Comparison of ENCODE assay signal across 16 cellular contexts in genomic region chr14:51871846-51872245, GRCh38. TPM values are rescaled to one million over a fixed set of nuclear protein-coding genes. Genes with fewer than 3 reads are reported as not detected.
DNase-seq lines count a peak whose midpoint lies in the region; ATAC-seq lines count a peak whose summit lies in the region.
"Had no signal": no experiment of that assay in that cellular context is flagged by ENCODE, and none has a peak within 500 bp of the region (broad histone marks: within the 10 kb centered on the region; RNA-seq: fewer than 3 reads in every experiment).

No MANE protein-coding gene starts in this region.

- ATAC-seq in naive B cell (ENCODE audit: low read depth in 2 of 2), result no peak
- ATAC-seq in GM19324 (IDR thresholded peaks at IDR 0.05; ENCODE audit: low FRiP score, unreplicated experiment), result no peak
- ATAC-seq in GM21825 (IDR thresholded peaks at IDR 0.05; ENCODE audit: unreplicated experiment), result no peak
- ATAC-seq: left cardiac atrium, WTC11 had no signal

- peak overlapping the region; percentile 30 for H3K27ac Mint-ChIP-seq in activated CD4-positive, alpha-beta memory T cell treated with anti-CD3 and anti-CD28 coated beads for 36 hours
- peak overlapping the region; percentile 2 to 88 (median 77) for H3K27ac Mint-ChIP-seq in naive B cell
- H3K27ac Mint-ChIP-seq: WTC11 had no signal

- H3K36me3 Mint-ChIP-seq in activated CD4-positive, alpha-beta memory T cell treated with anti-CD3 and anti-CD28 coated beads for 36 hours, result peaks cover 14% of the 10 kb centered on the region
- H3K36me3 Mint-ChIP-seq in naive B cell, result peaks cover 0 to 4% of the 10 kb centered on the region in 2 donors
- H3K36me3 Mint-ChIP-seq: WTC11 had no signal

- DNase-seq in NCI-H1417 (lab: John Stamatoyannopoulos, UW), result peak in 2 of 3 experiments; percentile 30 to 59
- no peak for DNase-seq in NCI-H1417 treated with DMSO at 0.1 percent for 48 hours (lab: John Stamatoyannopoulos, UW)
- DNase-seq in DMS53 treated with DMSO at 0.1 percent for 48 hours (lab: John Stamatoyannopoulos, UW; ENCODE audit: unreplicated experiment), result peak; percentile 1
- DNase-seq in activated CD4-positive, alpha-beta memory T cell treated with anti-CD3 and anti-CD28 coated beads for 36 hours, result no peak
- no peak for DNase-seq in naive B cell
- no peak for DNase-seq in NK-92 (lab: John Stamatoyannopoulos, UW; ENCODE audit: unreplicated experiment)
- DNase-seq: esophagus squamous epithelium; left cardiac atrium; NCI-H1694 treated with DMSO at 0.1 percent for 48 hours; stimulated activated CD4-positive, alpha-beta T cell treated with anti-CD3 and anti-CD28 coated beads, Interleukin-12 subunit alpha, Interleukin-12 subunit beta, amount 100 ng/mL, for 4 hours; substantia nigra; SW 1271 had no signal

- CTCF ChIA-PET in activated CD4-positive, alpha-beta memory T cell treated with anti-CD3 and anti-CD28 coated beads for 36 hours (lab: Charles Lee), result interaction anchor here (0.7 to 1.9 kb wide), 2 partner anchors 23 to 107 kb away, joined by 3 to 4 read pairs; no protein-coding TSS in a partner anchor

- POLR2A ChIA-PET in activated CD4-positive, alpha-beta memory T cell treated with anti-CD3 and anti-CD28 coated beads for 36 hours (lab: Charles Lee), result interaction anchor here (1.2 to 2.7 kb wide), 2 partner anchors 25 to 44 kb away, joined by 3 to 17 read pairs; no protein-coding TSS in a partner anchor

- H3K27me3 Mint-ChIP-seq in activated CD4-positive, alpha-beta memory T cell treated with anti-CD3 and anti-CD28 coated beads for 36 hours, result no peaks in the 10 kb centered on the region
- no peaks in the 10 kb centered on the region for H3K27me3 Mint-ChIP-seq in naive B cell

- H3K4me3 Mint-ChIP-seq in activated CD4-positive, alpha-beta memory T cell treated with anti-CD3 and anti-CD28 coated beads for 36 hours, result no peak overlapping the region
- H3K4me3 Mint-ChIP-seq in naive B cell, result peak overlapping the region in 2 of 8 donors; percentile 21 to 76
- H3K4me3 Mint-ChIP-seq: WTC11 had no signal

- H3K9me3 Mint-ChIP-seq in activated CD4-positive, alpha-beta memory T cell treated with anti-CD3 and anti-CD28 coated beads for 36 hours, result no peaks in the 10 kb centered on the region
- H3K9me3 Mint-ChIP-seq in naive B cell, result peaks cover 0 to 1% (median 0%) of the 10 kb centered on the region in 7 donors
- H3K9me3 Mint-ChIP-seq: WTC11 had no signal

- intact Hi-C loops in activated CD4-positive, alpha-beta memory T cell treated with anti-CD3 and anti-CD28 coated beads for 36 hours (cut with micrococcal nuclease), result no loop called here

- H3K4me1 Mint-ChIP-seq in activated CD4-positive, alpha-beta memory T cell treated with anti-CD3 and anti-CD28 coated beads for 36 hours (ENCODE audit: low read depth), result peaks cover 45% of the 10 kb centered on the region
- H3K4me1 Mint-ChIP-seq in naive B cell, result peaks cover 19 to 57% (median 50%) of the 10 kb centered on the region in 3 donors

RNA-seq across cellular contexts. Expression of gene GNG2, which starts 11.4 kb away (rescaled TPM):
- total RNA-seq in activated CD4-positive, alpha-beta memory T cell treated with anti-CD3 and anti-CD28 coated beads for 36 hours, result 100 to 1,000 TPM; 146 TPM
- 10 to 100 TPM; 74.1 to 98.6 (median 91.4) TPM for polyA plus RNA-seq in naive B cell (ENCODE audit: low read depth in 6 of 6)
- total RNA-seq: NCI-H460 had no signal

Comparison
In these comparisons a context has a peak if more than half of its experiments do, and no peak if none do; other contexts are left out.
1. DNase-seq: peak in NCI-H1417 (2 of 3) and DMS53 treated with DMSO at 0.1 percent for 48 hours (single experiment); none in NCI-H1417 treated with DMSO at 0.1 percent for 48 hours (single experiment), activated CD4-positive, alpha-beta memory T cell treated with anti-CD3 and anti-CD28 coated beads for 36 hours (single experiment), naive B cell (single experiment) and NK-92 (single experiment).